In genomic region chr1:155695107-155695506, GRCh38 we compare ENCODE assay signal across 17 cellular contexts. TPM values are rescaled to one million over a fixed set of nuclear protein-coding genes. Genes with fewer than 3 reads are reported as not detected.
DNase-seq lines count a peak whose midpoint lies in the region; ATAC-seq, FAIRE-seq and TF ChIP-seq lines count a peak whose summit lies in the region.
"Had no signal": no experiment of that assay in that cellular context is flagged by ENCODE, and none has a peak within 500 bp of the region (broad histone marks: within the 10 kb centered on the region; RNA-seq: fewer than 3 reads in every experiment).

No MANE protein-coding gene starts in this region.

- dilution Hi-C loops in keratinocyte (cut with MboI; ENCODE audit: extremely low pct_ligation_motif_present, low sequenced_read_pairs) = no loop called here

- H3K27ac Mint-ChIP-seq in brain = peak overlapping the region in 1 of 5 experiments; percentile 57

- H3K36me3 Mint-ChIP-seq in brain = peaks cover 85% of the 10 kb centered on the region

- peaks cover 0 to 25% (median 18%) of the 10 kb centered on the region in 5 experiments for H3K9me3 Mint-ChIP-seq in brain

- no peak overlapping the region for H3K4me3 ChIP-seq in right atrium auricular region
- peak overlapping the region in 2 of 3 experiments; percentile 29 to 79 for H3K4me3 ChIP-seq in keratinocyte (ENCODE audit: control insufficient read depth in 2 of 3, extremely low read depth in 1 of 3, insufficient read depth in 2 of 3, low read depth in 1 of 3, low read length in 3 of 3)
- H3K4me3 ChIP-seq in upper lobe of right lung = no peak overlapping the region

- TF ChIP-seq POLR2A in erythroblast (IDR thresholded peaks at IDR 0.05; ENCODE audit: low read length) = no peak

- FAIRE-seq in keratinocyte (lab: Jason Lieb, UNC) = no peak
- FAIRE-seq: frontal cortex, HTR-8/SVneo, TTC549 had no signal

- H3K9me3 ChIP-seq in right atrium auricular region = no peaks in the 10 kb centered on the region
- no peaks in the 10 kb centered on the region for H3K9me3 ChIP-seq in keratinocyte (ENCODE audit: control insufficient read depth, low read depth, low read length)
- H3K9me3 ChIP-seq in upper lobe of right lung = no peaks in the 10 kb centered on the region

- peaks cover 4% of the 10 kb centered on the region for H4K20me1 ChIP-seq in keratinocyte (ENCODE audit: control insufficient read depth, extremely low read depth, insufficient read depth, low read length)

- DNase-seq in Right ventricle myocardium superior (no peak), right atrium auricular region (ENCODE audit: low spot score) (no peak), keratinocyte (ENCODE audit: low read depth, low spot score) (no peak), upper lobe of right lung (no peak), MV-4-11 (lab: John Stamatoyannopoulos, UW) (no peak), erythroblast (lab: John Stamatoyannopoulos, UW) (no peak)
- DNase-seq: activated CD4-positive, alpha-beta T cell treated with anti-CD3 and anti-CD28 coated beads, Interleukin-2, amount 50 U/mL, for 4 hours; effector CD8-positive, alpha-beta T cell; NCI-H1930; NCI-H526; OCI-M1; stimulated activated CD4-positive, alpha-beta T cell treated with anti-CD3 and anti-CD28 coated beads, Interleukin-4, amount 100 ng/mL, for 24 hours had no signal

- H3K4me1 Mint-ChIP-seq in brain = peaks cover 57% of the 10 kb centered on the region

- H3K4me3 Mint-ChIP-seq in brain = peak overlapping the region in 3 of 5 experiments; percentile 32 to 45 (median 38)

- H3K27me3 ChIP-seq in right atrium auricular region (no peaks in the 10 kb centered on the region), keratinocyte (ENCODE audit: control insufficient read depth, extremely low read depth, insufficient read depth, low read length) (no peaks in the 10 kb centered on the region), upper lobe of right lung (no peaks in the 10 kb centered on the region)

- H3K36me3 ChIP-seq in right atrium auricular region (no peaks in the 10 kb centered on the region), keratinocyte (ENCODE audit: control insufficient read depth in 2 of 2, extremely low read depth in 1 of 2, insufficient read depth in 2 of 2, low read length in 2 of 2) (peaks cover 5 to 11% of the 10 kb centered on the region in 2 experiments), upper lobe of right lung (peaks cover 7% of the 10 kb centered on the region)

- H3K27ac ChIP-seq in right atrium auricular region = no peak overlapping the region
- no peak overlapping the region for H3K27ac ChIP-seq in keratinocyte (ENCODE audit: control insufficient read depth, insufficient read depth, low read length)
- no peak overlapping the region for H3K27ac ChIP-seq in upper lobe of right lung

- H3K4me1 ChIP-seq in right atrium auricular region (peaks cover 0 to 27% of the 10 kb centered on the region in 2 donors), keratinocyte (ENCODE audit: control insufficient read depth, extremely low read depth, insufficient read depth, low read length) (peaks cover 20% of the 10 kb centered on the region), upper lobe of right lung (peaks cover 2% of the 10 kb centered on the region)

- H3K9ac ChIP-seq in keratinocyte (ENCODE audit: control insufficient read depth, extremely low read depth, insufficient read depth, low read length) = peak overlapping the region; percentile 4

- ATAC-seq in Right ventricle myocardium superior (ENCODE audit: poor library complexity) = peak; percentile 76
- peak; percentile 42 for ATAC-seq in upper lobe of right lung
- ATAC-seq in GM18511 (IDR thresholded peaks at IDR 0.05; ENCODE audit: unreplicated experiment) = no peak

- no peaks in the 10 kb centered on the region for H3K9me1 ChIP-seq in keratinocyte (ENCODE audit: control insufficient read depth, extremely low read depth, insufficient read depth, low read length)

- TF ChIP-seq CTCF in right atrium auricular region (IDR thresholded peaks at IDR 0.05) (no peak), brain (conservative IDR thresholded peaks at IDR 0.05) (no peak), keratinocyte (optimal IDR thresholded peaks at IDR 0.05 in 1 of 3, IDR thresholded peaks at IDR 0.05 in 1 of 3, conservative IDR thresholded peaks at IDR 0.05 in 1 of 3; ENCODE audit: extremely low read depth in 1 of 3, insufficient read depth in 2 of 3, low read length in 3 of 3) (no peak), upper lobe of right lung (IDR thresholded peaks at IDR 0.05) (no peak)

- no peaks in the 10 kb centered on the region for H3K27me3 Mint-ChIP-seq in brain

- H3K4me2 ChIP-seq in keratinocyte (ENCODE audit: control insufficient read depth, extremely low read depth, insufficient read depth, low read depth, low read length) = peak overlapping the region; percentile 68

- no peak overlapping the region for H2AFZ ChIP-seq in keratinocyte (ENCODE audit: control insufficient read depth, low read length)

- intact Hi-C loops in Right ventricle myocardium superior (cut with DNase I) = no loop called here
- intact Hi-C loops in upper lobe of right lung (cut with DNase I) = no loop called here

- peaks cover 56% of the 10 kb centered on the region for H3K79me2 ChIP-seq in keratinocyte (ENCODE audit: control insufficient read depth, insufficient read depth, low read length)

RNA-seq across cellular contexts. Expression of gene DAP3, which starts 6.2 kb away (rescaled TPM):
- total RNA-seq in Right ventricle myocardium superior = 113 TPM
- total RNA-seq in right atrium auricular region = 100 to 1,000 TPM in 1 of 2 donors, 10 to 100 TPM in 1; 76.8 to 120 TPM
- 82.4 TPM for polyA plus RNA-seq in brain (ENCODE audit: insufficient read depth, low read depth, low replicate concordance)
- polyA plus RNA-seq in keratinocyte = 160 to 210 TPM (median 203 TPM) in 3 replicates
- polyA plus RNA-seq in keratinocyte (2011; ENCODE audit: low read depth) = 113 TPM
- 114 and 158 TPM in 2 replicates for polyA plus RNA-seq in keratinocyte (2011; cell fraction: cytosol; rRNA removed)
- 195 and 227 TPM in 2 replicates for polyA plus RNA-seq in keratinocyte (2011; cell fraction: nucleus; rRNA removed)
- polyA plus RNA-seq in keratinocyte (2012; ENCODE audit: low replicate concordance) = 107 and 153 TPM in 2 replicates
- polyA minus RNA-seq in keratinocyte = 81.6 to 167 TPM (median 162 TPM) in 3 replicates
- 102 TPM for polyA minus RNA-seq in keratinocyte (2011; cell fraction: cytosol; rRNA and poly(A)+ RNA removed)
- polyA minus RNA-seq in keratinocyte (2011; cell fraction: nucleus; rRNA and poly(A)+ RNA removed) = 80.3 and 122 TPM in 2 replicates
- 79.6 TPM for total RNA-seq in upper lobe of right lung

RNA-seq across cellular contexts. Expression of gene YY1AP1, which starts 6.5 kb away (rescaled TPM):
- total RNA-seq in Right ventricle myocardium superior = 59.9 TPM
- total RNA-seq in right atrium auricular region = 10 to 100 TPM; 54.0 to 90.8 TPM
- 70.1 TPM for polyA plus RNA-seq in brain (ENCODE audit: insufficient read depth, low read depth, low replicate concordance)
- polyA plus RNA-seq in keratinocyte = 33.0 to 79.1 TPM (median 45.2 TPM) in 3 replicates
- polyA plus RNA-seq in keratinocyte (2011; ENCODE audit: low read depth) = 115 TPM
- 31.9 and 43.7 TPM in 2 replicates for polyA plus RNA-seq in keratinocyte (2011; cell fraction: cytosol; rRNA removed)
- polyA plus RNA-seq in keratinocyte (2011; cell fraction: nucleus; rRNA removed) = 49.0 and 54.0 TPM in 2 replicates
- 29.2 and 35.9 TPM in 2 replicates for polyA plus RNA-seq in keratinocyte (2012; ENCODE audit: low replicate concordance)
- 36.3 to 49.5 TPM (median 40.4 TPM) in 3 replicates for polyA minus RNA-seq in keratinocyte
- polyA minus RNA-seq in keratinocyte (2011; cell fraction: cytosol; rRNA and poly(A)+ RNA removed) = 23.0 TPM
- polyA minus RNA-seq in keratinocyte (2011; cell fraction: nucleus; rRNA and poly(A)+ RNA removed) = 14.6 and 19.9 TPM in 2 replicates
- 69.0 TPM for total RNA-seq in upper lobe of right lung

Comparison
In these comparisons a context has a peak if more than half of its experiments do, and no peak if none do; other contexts are left out.
1. H3K4me3 ChIP-seq: peak in keratinocyte (2 of 3); none in right atrium auricular region (0 of 2) and upper lobe of right lung (single experiment).